In genomic region chr12:72264548-72265175, GRCh38 we compare ENCODE assay signal across 8 cellular contexts. TPM values are rescaled to one million over a fixed set of nuclear protein-coding genes. Genes with fewer than 3 reads are reported as not detected.
DNase-seq lines count a peak whose midpoint lies in the region; ATAC-seq, FAIRE-seq and TF ChIP-seq lines count a peak whose summit lies in the region.

No MANE protein-coding gene starts in this region.

- CTCF ChIA-PET in PC-9 (lab: Charles Lee): no interaction called here
- CTCF ChIA-PET in activated naive CD4-positive, alpha-beta T cell treated with anti-CD3 and anti-CD28 coated beads for 36 hours (lab: Charles Lee): interaction anchor here (0.6 to 1.1 kb wide), 4 partner anchors 12 to 1629 kb away, joined by 3 to 7 read pairs (median 4); no protein-coding TSS in a partner anchor

- no peaks in the 10 kb centered on the region for H3K9me3 ChIP-seq in PC-9 (ENCODE audit: insufficient read depth, low read depth)

- intact Hi-C loops in PC-9 (cut with micrococcal nuclease; ENCODE audit: unreplicated experiment): no loop called here
- intact Hi-C loops in activated naive CD4-positive, alpha-beta T cell treated with anti-CD3 and anti-CD28 coated beads for 36 hours (cut with micrococcal nuclease): loop anchor here (1.0 kb wide), 1 partner anchor 247 kb away; no protein-coding TSS in a partner anchor

- TF ChIP-seq CTCF in GM12875 (IDR thresholded peaks at IDR 0.05; ENCODE audit: borderline replicate concordance, insufficient read depth, low read depth, low read length): peak; percentile 14; the same call in 1 of the 2 replicates
- TF ChIP-seq CTCF in PC-9 (conservative IDR thresholded peaks at IDR 0.05): peak; percentile 69
- peak; percentile 37 for TF ChIP-seq CTCF in fibroblast of villous mesenchyme (IDR thresholded peaks at IDR 0.05; ENCODE audit: insufficient read depth, low read depth, low read length)

- no peaks in the 10 kb centered on the region for H4K20me1 ChIP-seq in PC-9 (ENCODE audit: insufficient read depth)

- H3K27ac Mint-ChIP-seq in activated naive CD4-positive, alpha-beta T cell treated with anti-CD3 and anti-CD28 coated beads for 36 hours: no peak overlapping the region

- POLR2A ChIA-PET in PC-9 (lab: Charles Lee; ENCODE audit: unreplicated experiment): no interaction called here

- no peaks in the 10 kb centered on the region for H3K4me1 Mint-ChIP-seq in activated naive CD4-positive, alpha-beta T cell treated with anti-CD3 and anti-CD28 coated beads for 36 hours (ENCODE audit: low read depth)

- H3K4me2 ChIP-seq in PC-9: no peak overlapping the region

- no peaks in the 10 kb centered on the region for H3K4me1 ChIP-seq in PC-9 (replicated peaks; ENCODE audit: insufficient read depth)

- H3K79me2 ChIP-seq in PC-9 (ENCODE audit: low read depth): no peaks in the 10 kb centered on the region

- no peak overlapping the region for H3K4me3 Mint-ChIP-seq in activated naive CD4-positive, alpha-beta T cell treated with anti-CD3 and anti-CD28 coated beads for 36 hours

- peak; percentile 86 for FAIRE-seq in A204.1 (lab: Jason Lieb, UNC)

- DNase-seq in PC-9 (no peak), fibroblast of villous mesenchyme (ENCODE audit: low read depth) (peak; percentile 29)
- no peak for DNase-seq in activated naive CD4-positive, alpha-beta T cell treated with anti-CD3 and anti-CD28 coated beads for 36 hours
- no peak for DNase-seq in activated CD4-positive, alpha-beta T cell treated with anti-CD3 and anti-CD28 coated beads for 4 hours

- no peaks in the 10 kb centered on the region for H3F3A ChIP-seq in PC-9 (ENCODE audit: insufficient read depth, low read depth)

- no TSS peak for BruUV-seq in PC-9 (replicated peaks; lab: Mats Ljungman, UMichigan)

- no peak overlapping the region for H2AFZ ChIP-seq in PC-9

- H3K27me3 ChIP-seq in PC-9 (ENCODE audit: insufficient read depth, low read depth): no peaks in the 10 kb centered on the region

- ATAC-seq in HG03571 (IDR thresholded peaks at IDR 0.05; ENCODE audit: unreplicated experiment): no peak
- ATAC-seq in GM21737 (IDR thresholded peaks at IDR 0.05; ENCODE audit: unreplicated experiment): no peak

- no peak overlapping the region for H3K27ac ChIP-seq in PC-9

- no peaks in the 10 kb centered on the region for H3K9me3 Mint-ChIP-seq in activated naive CD4-positive, alpha-beta T cell treated with anti-CD3 and anti-CD28 coated beads for 36 hours

- H3K9me2 ChIP-seq in PC-9 (ENCODE audit: insufficient read depth): no peaks in the 10 kb centered on the region

- no peaks in the 10 kb centered on the region for H3K36me3 ChIP-seq in PC-9 (ENCODE audit: low read depth)

- H3K4me3 ChIP-seq in GM12875 (ENCODE audit: low read depth, low read length) (no peak overlapping the region), PC-9 (no peak overlapping the region), fibroblast of villous mesenchyme (ENCODE audit: low read depth, low read length) (no peak overlapping the region)

- peaks cover 6% of the 10 kb centered on the region for H3K27me3 Mint-ChIP-seq in activated naive CD4-positive, alpha-beta T cell treated with anti-CD3 and anti-CD28 coated beads for 36 hours (ENCODE audit: low read depth)

- H3K36me3 Mint-ChIP-seq in activated naive CD4-positive, alpha-beta T cell treated with anti-CD3 and anti-CD28 coated beads for 36 hours (ENCODE audit: low read depth): no peaks in the 10 kb centered on the region

RNA-seq across cellular contexts. Expression of gene TRHDE, which starts 7.5 kb away (rescaled TPM):
- 0.15 and 0.74 TPM in 2 replicates for total RNA-seq in PC-9 (2021)
- 20.9 and 33.7 TPM in 2 replicates for total RNA-seq in fibroblast of villous mesenchyme
- not detected for total RNA-seq in activated naive CD4-positive, alpha-beta T cell treated with anti-CD3 and anti-CD28 coated beads for 36 hours

Comparison
In these comparisons a context has a peak if more than half of its experiments do, and no peak if none do; other contexts are left out.
1. CTCF ChIP-seq: peak in every context shown above with its lines; median percentile 69 in PC-9; 37 in fibroblast of villous mesenchyme; 14 in GM12875.
2. RNA of gene TRHDE, which starts 7.5 kb away (total RNA-seq): 20.9 to 33.7 TPM in fibroblast of villous mesenchyme; 0.15 to 0.74 TPM in PC-9 and not detected in activated naive CD4-positive, alpha-beta T cell treated with anti-CD3 and anti-CD28 coated beads for 36 hours; every median in the first group is over 10 times any median in the second.